ENCODE assay signal across 1 cellular context in the genomic region with DNA sequence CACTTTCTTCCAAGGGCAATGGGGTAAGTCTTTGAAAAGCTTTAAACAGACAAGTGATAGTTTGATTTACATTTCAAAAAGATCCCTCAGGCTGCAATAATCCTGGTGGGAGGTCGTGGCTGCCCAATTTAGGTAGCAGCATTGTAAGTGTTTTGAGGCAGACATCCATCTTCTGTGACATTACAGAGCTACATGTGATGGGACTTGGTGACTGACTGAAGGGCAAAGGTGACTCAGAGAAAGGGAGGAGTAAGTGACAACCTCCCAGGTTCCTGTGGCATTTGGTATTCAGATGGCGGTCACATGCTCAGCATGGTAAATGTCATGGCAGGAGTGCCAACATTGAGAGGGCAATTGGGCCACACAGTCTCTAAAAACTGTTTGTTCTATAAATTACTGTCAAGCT.
TF ChIP-seq lines count a peak whose summit lies in the region.

No MANE protein-coding gene starts in this region.

TF ChIP-seq in IMR-90, 13 proteins besides CTCF, POLR2A, EP300 and RAD21 (continued from another document):
- TF ChIP-seq SMC3 (IDR thresholded peaks at IDR 0.05; ENCODE audit: low read depth, low read length) (no peak), NFE2L2 (IDR thresholded peaks at IDR 0.05; ENCODE audit: low read depth, low read length) (no peak)
